Comparison of ENCODE assay signal across 20 cellular contexts in genomic region chr6:74001091-74001490, GRCh38.
DNase-seq lines count a peak whose midpoint lies in the region; FAIRE-seq and TF ChIP-seq lines count a peak whose summit lies in the region.
"Had no signal": no experiment of that assay in that cellular context is flagged by ENCODE, and none has a peak within 500 bp of the region (broad histone marks: within the 10 kb centered on the region; RNA-seq: fewer than 3 reads in every experiment).

No MANE protein-coding gene starts in this region.

- H3K9me3 Mint-ChIP-seq in Calu3 (ENCODE audit: low read depth, unreplicated experiment) = peaks cover 2% of the 10 kb centered on the region
- peaks cover 8% of the 10 kb centered on the region for H3K9me3 Mint-ChIP-seq in endodermal cell

- H3K4me1 Mint-ChIP-seq in Calu3 (ENCODE audit: low read depth, unreplicated experiment) (no peaks in the 10 kb centered on the region), endodermal cell (no peaks in the 10 kb centered on the region)
- H3K4me1 Mint-ChIP-seq: B cell; CD4-positive, CD25-positive, alpha-beta regulatory T cell; CD8-positive, alpha-beta memory T cell had no signal

- no peaks in the 10 kb centered on the region for H3F3A ChIP-seq in GM23248 (ENCODE audit: insufficient read depth)

- H3K36me3 Mint-ChIP-seq in Calu3 (ENCODE audit: insufficient read depth, unreplicated experiment) (no peaks in the 10 kb centered on the region), endodermal cell (ENCODE audit: low read depth) (no peaks in the 10 kb centered on the region)
- H3K36me3 Mint-ChIP-seq: CD4-positive, CD25-positive, alpha-beta regulatory T cell; CD8-positive, alpha-beta memory T cell had no signal

- H3K4me2 ChIP-seq in GM23248 (ENCODE audit: unreplicated experiment) = no peak overlapping the region
- H3K4me2 ChIP-seq: A549 had no signal

- H3K9me3 ChIP-seq in GM23248 (ENCODE audit: low read depth) (no peaks in the 10 kb centered on the region), vagina (no peaks in the 10 kb centered on the region), endodermal cell (ENCODE audit: control insufficient read depth, low read length) (no peaks in the 10 kb centered on the region)
- H3K9me3 ChIP-seq: A549, HAP-1 had no signal

- H3K27ac Mint-ChIP-seq in Calu3 (ENCODE audit: unreplicated experiment) (peak overlapping the region; percentile 56), endodermal cell (no peak overlapping the region)
- H3K27ac Mint-ChIP-seq: B cell; CD4-positive, CD25-positive, alpha-beta regulatory T cell; CD8-positive, alpha-beta memory T cell had no signal

- no peaks in the 10 kb centered on the region for H4K20me1 ChIP-seq in GM23248 (ENCODE audit: insufficient read depth)

- H3K4me3 Mint-ChIP-seq in Calu3 (ENCODE audit: low read depth, unreplicated experiment) (no peak overlapping the region), endodermal cell (no peak overlapping the region)
- H3K4me3 Mint-ChIP-seq: B cell; CD4-positive, CD25-positive, alpha-beta regulatory T cell; CD8-positive, alpha-beta memory T cell had no signal

- TF ChIP-seq CTCF in Calu3 (IDR thresholded peaks at IDR 0.05; ENCODE audit: unreplicated experiment) (no peak), bronchial epithelial cell (IDR thresholded peaks at IDR 0.05; ENCODE audit: insufficient read depth, low read length, severe bottlenecking) (no peak), vagina (IDR thresholded peaks at IDR 0.05) (no peak), endodermal cell (conservative IDR thresholded peaks at IDR 0.05) (no peak)

- BruUV-seq in Calu3 (replicated peaks; lab: Mats Ljungman, UMichigan) = no TSS peak

- H3K4me3 ChIP-seq in GM23248 = no peak overlapping the region
- no peak overlapping the region for H3K4me3 ChIP-seq in bronchial epithelial cell (ENCODE audit: low read depth, low read length)
- no peak overlapping the region for H3K4me3 ChIP-seq in vagina
- H3K4me3 ChIP-seq in endodermal cell (ENCODE audit: low read length) = no peak overlapping the region
- H3K4me3 ChIP-seq: A549, GM12878, HAP-1, K562 had no signal

- no peaks in the 10 kb centered on the region for H3K4me1 ChIP-seq in GM23248 (ENCODE audit: insufficient read depth)
- no peaks in the 10 kb centered on the region for H3K4me1 ChIP-seq in vagina
- no peaks in the 10 kb centered on the region for H3K4me1 ChIP-seq in endodermal cell (ENCODE audit: control insufficient read depth, insufficient read depth, low read length)
- H3K4me1 ChIP-seq: A549, HAP-1 had no signal

- H3K27ac ChIP-seq in GM23248 (no peak overlapping the region), vagina (peak overlapping the region; percentile 42), endodermal cell (ENCODE audit: low read depth, low read length) (no peak overlapping the region)
- H3K27ac ChIP-seq: A549 had no signal

- no peak for TF ChIP-seq POLR2A in vagina (IDR thresholded peaks at IDR 0.05)

- CTCF ChIA-PET in Calu3 (lab: Charles Lee) = interaction anchor here (0.6 kb wide), 1 partner anchor 1562 kb away, joined by 3 read pairs; no protein-coding TSS in a partner anchor

- no peaks in the 10 kb centered on the region for H3K27me3 Mint-ChIP-seq in Calu3 (ENCODE audit: unreplicated experiment)
- no peaks in the 10 kb centered on the region for H3K27me3 Mint-ChIP-seq in endodermal cell (ENCODE audit: insufficient read depth)
- H3K27me3 Mint-ChIP-seq: B cell; CD4-positive, CD25-positive, alpha-beta regulatory T cell; CD8-positive, alpha-beta memory T cell had no signal

- WGBS in GM23248 (ENCODE audit: low coverage in 1 of 2, low lambda C conversion rate in 2 of 2, missing lambda C conversion rate in 2 of 2), 2 experiments = 18 to 23% methylated on average over 3 of the region's 3 CpGs
- WGBS in endodermal cell (ENCODE audit: insufficient coverage in 1 of 2, insufficient read length in 1 of 2), 2 experiments = 92 to 100% methylated on average over 3 of the region's 3 CpGs

- peak; percentile 28 for FAIRE-seq in bronchial epithelial cell (lab: Jason Lieb, UNC)
- FAIRE-seq: A549, D721Med, GM12878, K562 had no signal

- peak overlapping the region; percentile 49 for H2AFZ ChIP-seq in GM23248

- H3K27me3 ChIP-seq in GM23248 (replicated peaks; ENCODE audit: insufficient read depth) = no peaks in the 10 kb centered on the region
- no peaks in the 10 kb centered on the region for H3K27me3 ChIP-seq in bronchial epithelial cell (ENCODE audit: control insufficient read depth, insufficient read depth, low read length)
- H3K27me3 ChIP-seq in vagina = no peaks in the 10 kb centered on the region
- H3K27me3 ChIP-seq in endodermal cell (ENCODE audit: control insufficient read depth, insufficient read depth, low read length, poor library complexity, severe bottlenecking) = no peaks in the 10 kb centered on the region

- intact Hi-C loops in Calu3 (cut with micrococcal nuclease; ENCODE audit: unreplicated experiment) (no loop called here), vagina (cut with DNase I) (no loop called here)

- DNase-seq in Calu3 = no peak
- DNase-seq in GM23248 = no peak
- DNase-seq in bronchial epithelial cell (ENCODE audit: low read depth) = no peak
- no peak for DNase-seq in vagina (ENCODE audit: extremely low spot score in 2 of 2)
- no peak for DNase-seq in endodermal cell
- no peak for DNase-seq in activated CD4-positive, CD25-positive, alpha-beta regulatory T cell treated with anti-CD3 and anti-CD28 coated beads, Interleukin-2, amount 50 U/mL, for 72 hours
- no peak for DNase-seq in KBM-7
- no peak for DNase-seq in stimulated activated CD4-positive, alpha-beta T cell treated with anti-CD3 and anti-CD28 coated beads, Interleukin-4, amount 100 ng/mL, for 24 hours
- DNase-seq: C1 segment of cervical spinal cord; CD4-positive, CD25-positive, alpha-beta regulatory T cell; CD8-positive, alpha-beta memory T cell; COR-L47; GF-D8; Karpas-422 had no signal

- no peaks in the 10 kb centered on the region for H3K9me2 ChIP-seq in GM23248 (ENCODE audit: insufficient read depth)

- in situ Hi-C loops in GM23248 (cut with MboI) (no loop called here), KBM-7 (cut with MboI; ENCODE audit: low pct_unique_long_range_greater_than_20kb, low sequenced_read_pairs) (no loop called here)

- no peaks in the 10 kb centered on the region for H3K79me2 ChIP-seq in GM23248 (ENCODE audit: insufficient read depth)

- H3K36me3 ChIP-seq in GM23248 (ENCODE audit: low read depth) (no peaks in the 10 kb centered on the region), bronchial epithelial cell (ENCODE audit: control insufficient read depth, insufficient read depth, low read length) (no peaks in the 10 kb centered on the region), vagina (no peaks in the 10 kb centered on the region), endodermal cell (ENCODE audit: control insufficient read depth, insufficient read depth, low read length) (no peaks in the 10 kb centered on the region)
- H3K36me3 ChIP-seq: HAP-1 had no signal

- H3K9ac ChIP-seq in GM23248 (no peak overlapping the region), endodermal cell (ENCODE audit: extremely low read depth, low read length, poor library complexity, severe bottlenecking) (no peak overlapping the region)
